In the genomic region with DNA sequence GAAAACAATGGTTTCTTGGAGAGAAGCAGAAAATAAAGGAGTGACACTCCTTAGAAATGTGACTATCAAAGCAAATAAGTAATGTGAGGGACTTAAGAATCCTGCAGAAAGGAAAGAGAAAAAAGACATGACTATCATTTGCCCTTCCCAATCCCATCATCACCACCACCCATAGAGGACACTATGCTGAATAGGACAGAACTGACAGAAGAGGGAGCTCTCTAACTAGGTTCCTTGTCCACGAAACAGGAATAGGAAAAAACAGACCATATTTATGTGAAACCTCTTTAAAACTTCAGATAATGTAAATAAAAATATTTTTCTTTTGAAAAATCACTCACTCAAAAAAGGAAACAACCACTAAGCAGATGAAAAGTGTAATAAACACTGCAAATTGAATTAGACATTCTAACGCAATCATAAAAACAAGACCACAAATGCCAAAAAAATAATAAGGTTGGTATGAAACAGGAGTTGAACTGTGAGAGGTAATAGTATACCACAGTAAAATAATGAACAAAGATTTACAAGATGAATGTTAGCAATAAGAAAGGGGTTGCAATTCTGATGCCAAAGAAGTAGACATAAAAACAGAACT, we compare ENCODE assay signal across 8 cellular contexts. TPM values are rescaled to one million over a fixed set of nuclear protein-coding genes. Genes with fewer than 3 reads are reported as not detected.
DNase-seq lines count a peak whose midpoint lies in the region; FAIRE-seq and TF ChIP-seq lines count a peak whose summit lies in the region.

No MANE protein-coding gene starts in this region.

- peak; percentile 97 for TF ChIP-seq CTCF in AG10803 (conservative IDR thresholded peaks at IDR 0.05; ENCODE audit: low read length)
- TF ChIP-seq CTCF in GM20000 (IDR thresholded peaks at IDR 0.05; ENCODE audit: extremely low read depth, missing control alignments): peak; percentile 38
- TF ChIP-seq CTCF in keratinocyte (optimal IDR thresholded peaks at IDR 0.05 in 1 of 3, IDR thresholded peaks at IDR 0.05 in 1 of 3, conservative IDR thresholded peaks at IDR 0.05 in 1 of 3; ENCODE audit: extremely low read depth in 1 of 3, insufficient read depth in 2 of 3, low read length in 3 of 3): peak; percentile 73 to 75 (median 74)
- TF ChIP-seq CTCF in tibial artery (IDR thresholded peaks at IDR 0.05): peak; percentile 54 to 60

- H3K9me3 ChIP-seq in keratinocyte (ENCODE audit: control insufficient read depth, low read depth, low read length): no peaks in the 10 kb centered on the region
- no peaks in the 10 kb centered on the region for H3K9me3 ChIP-seq in tibial artery

- H3K27ac ChIP-seq in keratinocyte (ENCODE audit: control insufficient read depth, insufficient read depth, low read length) (no peak overlapping the region), tibial artery (no peak overlapping the region)

- H3K9ac ChIP-seq in keratinocyte (ENCODE audit: control insufficient read depth, extremely low read depth, insufficient read depth, low read length): no peak overlapping the region

- peak; percentile 57 for DNase-seq in AG10803 (ENCODE audit: low read depth)
- peak; percentile 39 for DNase-seq in GM20000 (ENCODE audit: low spot score)
- DNase-seq in NCI-H510A treated with DMSO at 0.1 percent for 48 hours (lab: John Stamatoyannopoulos, UW): peak; percentile 74
- peak; percentile 12 for DNase-seq in brain pericyte (ENCODE audit: low read depth, low spot score)
- no peak for DNase-seq in keratinocyte (ENCODE audit: low read depth, low spot score)
- DNase-seq in tibial artery: no peak
- no peak for DNase-seq in activated CD4-positive, alpha-beta T cell treated with anti-CD3 and anti-CD28 coated beads for 1 hour
- DNase-seq in activated naive CD4-positive, alpha-beta T cell treated with anti-CD3 and anti-CD28 coated beads, Interleukin-2, amount 10 ng/mL, durations not matched to agents 7 days and 5 days: no peak

- dilution Hi-C loops in keratinocyte (cut with MboI; ENCODE audit: extremely low pct_ligation_motif_present, low sequenced_read_pairs): no loop called here

- CTCF ChIA-PET in activated naive CD4-positive, alpha-beta T cell treated with anti-CD3 and anti-CD28 coated beads, Interleukin-2, amount 10 ng/mL, durations not matched to agents 7 days and 5 days (lab: Charles Lee): interaction anchor here (1.1 to 1.6 kb wide), 2 partner anchors 227 to 231 kb away, joined by 5 to 7 read pairs; no protein-coding TSS in a partner anchor

- peak; percentile 32 for FAIRE-seq in keratinocyte (lab: Jason Lieb, UNC)

- no peaks in the 10 kb centered on the region for H3K27me3 ChIP-seq in keratinocyte (ENCODE audit: control insufficient read depth, extremely low read depth, insufficient read depth, low read length)
- H3K27me3 ChIP-seq in tibial artery: no peaks in the 10 kb centered on the region

- no peaks in the 10 kb centered on the region for H3K36me3 Mint-ChIP-seq in activated naive CD4-positive, alpha-beta T cell treated with anti-CD3 and anti-CD28 coated beads, Interleukin-2, amount 10 ng/mL, durations not matched to agents 7 days and 5 days

- peaks cover 4% of the 10 kb centered on the region for H3K27me3 Mint-ChIP-seq in activated naive CD4-positive, alpha-beta T cell treated with anti-CD3 and anti-CD28 coated beads, Interleukin-2, amount 10 ng/mL, durations not matched to agents 7 days and 5 days

- H3K9me3 Mint-ChIP-seq in activated naive CD4-positive, alpha-beta T cell treated with anti-CD3 and anti-CD28 coated beads, Interleukin-2, amount 10 ng/mL, durations not matched to agents 7 days and 5 days: peaks cover 3% of the 10 kb centered on the region

- H3K4me2 ChIP-seq in keratinocyte (ENCODE audit: control insufficient read depth, extremely low read depth, insufficient read depth, low read depth, low read length): no peak overlapping the region

- H3K4me1 Mint-ChIP-seq in activated naive CD4-positive, alpha-beta T cell treated with anti-CD3 and anti-CD28 coated beads, Interleukin-2, amount 10 ng/mL, durations not matched to agents 7 days and 5 days: no peaks in the 10 kb centered on the region

- H3K79me2 ChIP-seq in keratinocyte (ENCODE audit: control insufficient read depth, insufficient read depth, low read length): no peaks in the 10 kb centered on the region

- H4K20me1 ChIP-seq in keratinocyte (ENCODE audit: control insufficient read depth, extremely low read depth, insufficient read depth, low read length): no peaks in the 10 kb centered on the region

- H3K36me3 ChIP-seq in keratinocyte (ENCODE audit: control insufficient read depth in 2 of 2, extremely low read depth in 1 of 2, insufficient read depth in 2 of 2, low read length in 2 of 2): no peaks in the 10 kb centered on the region
- H3K36me3 ChIP-seq in tibial artery: no peaks in the 10 kb centered on the region

- no peak overlapping the region for H3K27ac Mint-ChIP-seq in activated naive CD4-positive, alpha-beta T cell treated with anti-CD3 and anti-CD28 coated beads, Interleukin-2, amount 10 ng/mL, durations not matched to agents 7 days and 5 days

- intact Hi-C loops in tibial artery (cut with DNase I; ENCODE audit: low total_unique reads): loop anchor here (1.0 kb wide), 1 partner anchor 230 kb away; no protein-coding TSS in a partner anchor

- H2AFZ ChIP-seq in keratinocyte (ENCODE audit: control insufficient read depth, low read length): peak overlapping the region; percentile 54

- H3K4me1 ChIP-seq in keratinocyte (ENCODE audit: control insufficient read depth, extremely low read depth, insufficient read depth, low read length): no peaks in the 10 kb centered on the region
- no peaks in the 10 kb centered on the region for H3K4me1 ChIP-seq in tibial artery

- no peaks in the 10 kb centered on the region for H3K9me1 ChIP-seq in keratinocyte (ENCODE audit: control insufficient read depth, extremely low read depth, insufficient read depth, low read length)

- no peak overlapping the region for H3K4me3 Mint-ChIP-seq in activated naive CD4-positive, alpha-beta T cell treated with anti-CD3 and anti-CD28 coated beads, Interleukin-2, amount 10 ng/mL, durations not matched to agents 7 days and 5 days

- H3K4me3 ChIP-seq in AG10803 (ENCODE audit: low read length) (no peak overlapping the region), keratinocyte (ENCODE audit: control insufficient read depth in 2 of 3, extremely low read depth in 1 of 3, insufficient read depth in 2 of 3, low read depth in 1 of 3, low read length in 3 of 3) (no peak overlapping the region), tibial artery (no peak overlapping the region)

RNA-seq across cellular contexts. Expression of gene KLRD1, which starts 24.1 kb away (rescaled TPM):
- under 0.01 TPM in 2 of 3 replicates, not detected in the other for polyA plus RNA-seq in keratinocyte
- 0.25 TPM for polyA plus RNA-seq in keratinocyte (2011; ENCODE audit: low read depth)
- polyA plus RNA-seq in keratinocyte (2011; cell fraction: cytosol; rRNA removed): not detected in 2 replicates
- polyA plus RNA-seq in keratinocyte (2011; cell fraction: nucleus; rRNA removed): 0.04 and 0.11 TPM in 2 replicates
- 0.10 TPM in 1 of 2 replicates, not detected in the other for polyA plus RNA-seq in keratinocyte (2012; ENCODE audit: low replicate concordance)
- polyA minus RNA-seq in keratinocyte: 0.16 TPM in 1 of 3 replicates, not detected in the others
- polyA minus RNA-seq in keratinocyte (2011; cell fraction: cytosol; rRNA and poly(A)+ RNA removed): not detected
- under 0.01 and 0.23 TPM in 2 replicates for polyA minus RNA-seq in keratinocyte (2011; cell fraction: nucleus; rRNA and poly(A)+ RNA removed)

RNA-seq across cellular contexts. Expression of gene KLRK1, which starts 58.1 kb away (rescaled TPM):
- not detected in 3 replicates for polyA plus RNA-seq in keratinocyte
- polyA plus RNA-seq in keratinocyte (2011; ENCODE audit: low read depth): not detected
- polyA plus RNA-seq in keratinocyte (2011; cell fraction: cytosol; rRNA removed): not detected in 2 replicates
- polyA plus RNA-seq in keratinocyte (2011; cell fraction: nucleus; rRNA removed): not detected in 2 replicates
- polyA plus RNA-seq in keratinocyte (2012; ENCODE audit: low replicate concordance): 0.14 and 0.20 TPM in 2 replicates
- polyA minus RNA-seq in keratinocyte: not detected in 3 replicates
- polyA minus RNA-seq in keratinocyte (2011; cell fraction: cytosol; rRNA and poly(A)+ RNA removed): not detected
- polyA minus RNA-seq in keratinocyte (2011; cell fraction: nucleus; rRNA and poly(A)+ RNA removed): not detected in 2 replicates

Comparison
In these comparisons a context has a peak if more than half of its experiments do, and no peak if none do; other contexts are left out.
1. DNase-seq: peak in AG10803 (single experiment), GM20000 (single experiment), NCI-H510A treated with DMSO at 0.1 percent for 48 hours (single experiment) and brain pericyte (single experiment); none in keratinocyte (single experiment), tibial artery (0 of 2), activated CD4-positive, alpha-beta T cell treated with anti-CD3 and anti-CD28 coated beads for 1 hour (single experiment) and activated naive CD4-positive, alpha-beta T cell treated with anti-CD3 and anti-CD28 coated beads, Interleukin-2, amount 10 ng/mL, durations not matched to agents 7 days and 5 days (single experiment).
2. CTCF ChIP-seq: peak in every context shown above with its lines; median percentile 97 in AG10803; 74 in keratinocyte; 57 in tibial artery; 38 in GM20000.